ENCODE assay signal across 24 cellular contexts in genomic region chr20:55086421-55086820, GRCh38.
"Had no signal": no experiment of that assay in that cellular context is flagged by ENCODE, and none has a peak within 500 bp of the region (broad histone marks: within the 10 kb centered on the region; RNA-seq: fewer than 3 reads in every experiment).

No MANE protein-coding gene starts in this region.

- H3K4me1 ChIP-seq: Peyer's patch, SJSA1 had no signal

- ATAC-seq: HepG2 had no signal

- H3K4me3 ChIP-seq: PC-9, Peyer's patch, SJSA1, SK-N-MC had no signal

- H3K27ac ChIP-seq: PC-9, Peyer's patch, SJSA1, SK-N-MC had no signal

- DNase-seq: IMR-90; NCI-H1048; NCI-H1105; NCI-H1417; NCI-H1436 treated with DMSO at 0.1 percent for 48 hours; NCI-H187; NCI-H2029; NCI-H2081 treated with DMSO at 0.1 percent for 48 hours; NCI-H2171; NCI-H226; NCI-H446; NCI-H510A; NCI-H524 treated with DMSO at 0.1 percent for 48 hours; NCI-H69; NCI-H774; NK-92 treated with Interleukin-12 subunit alpha and Interleukin-12 subunit beta, amount 100 ng/mL, for 24 hours; OCI-M1; PC-9; Peyer's patch; Right ventricle myocardium superior; SIG-M5 had no signal

- H3K9me3 ChIP-seq: Peyer's patch had no signal

- H2AFZ ChIP-seq: PC-9 had no signal

- H3K4me2 ChIP-seq: PC-9 had no signal

- H3K27me3 ChIP-seq: Peyer's patch, SJSA1 had no signal

- H3K36me3 ChIP-seq: Peyer's patch, SJSA1 had no signal
